1 cellular context compared by ENCODE assay signal in the genomic region with DNA sequence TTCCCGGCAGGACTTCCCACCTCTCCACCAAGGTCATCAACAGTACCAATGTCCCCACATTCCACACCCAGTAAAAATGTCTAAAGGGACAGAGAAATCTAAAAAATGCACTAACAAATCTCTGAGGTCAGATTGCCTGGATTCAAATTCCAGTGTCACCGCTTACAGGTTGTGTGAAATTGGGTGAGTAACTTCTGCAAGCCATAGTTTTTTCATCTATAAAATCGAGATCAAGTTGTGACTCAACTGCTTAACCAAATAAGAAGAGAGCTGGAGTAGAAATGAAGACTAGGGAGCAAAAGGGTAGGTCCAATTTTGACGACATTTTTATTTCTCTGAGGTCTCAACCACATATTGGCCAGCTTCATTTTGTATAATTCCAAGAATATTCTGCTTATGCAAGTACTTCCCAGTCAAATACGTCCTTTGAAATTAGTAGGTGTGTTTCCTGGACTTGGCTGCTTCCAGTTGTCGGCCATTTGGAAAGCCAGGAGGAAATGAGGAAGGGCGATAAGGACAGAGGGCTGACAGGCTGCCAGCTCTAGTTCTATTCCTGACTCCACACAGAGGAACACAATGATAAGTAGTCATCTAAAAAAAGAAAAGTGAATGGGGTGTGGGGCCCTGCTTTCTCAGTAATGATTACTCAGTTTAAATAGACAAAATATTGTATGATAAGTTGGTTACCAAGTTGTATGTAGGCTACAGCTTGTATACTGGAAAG.
TF ChIP-seq lines count a peak whose summit lies in the region.

No MANE protein-coding gene starts in this region.

TF ChIP-seq in WTC11, 78 proteins besides CTCF, POLR2A, EP300 and RAD21 (continued from another document):
- TF ChIP-seq, protein P1, sequence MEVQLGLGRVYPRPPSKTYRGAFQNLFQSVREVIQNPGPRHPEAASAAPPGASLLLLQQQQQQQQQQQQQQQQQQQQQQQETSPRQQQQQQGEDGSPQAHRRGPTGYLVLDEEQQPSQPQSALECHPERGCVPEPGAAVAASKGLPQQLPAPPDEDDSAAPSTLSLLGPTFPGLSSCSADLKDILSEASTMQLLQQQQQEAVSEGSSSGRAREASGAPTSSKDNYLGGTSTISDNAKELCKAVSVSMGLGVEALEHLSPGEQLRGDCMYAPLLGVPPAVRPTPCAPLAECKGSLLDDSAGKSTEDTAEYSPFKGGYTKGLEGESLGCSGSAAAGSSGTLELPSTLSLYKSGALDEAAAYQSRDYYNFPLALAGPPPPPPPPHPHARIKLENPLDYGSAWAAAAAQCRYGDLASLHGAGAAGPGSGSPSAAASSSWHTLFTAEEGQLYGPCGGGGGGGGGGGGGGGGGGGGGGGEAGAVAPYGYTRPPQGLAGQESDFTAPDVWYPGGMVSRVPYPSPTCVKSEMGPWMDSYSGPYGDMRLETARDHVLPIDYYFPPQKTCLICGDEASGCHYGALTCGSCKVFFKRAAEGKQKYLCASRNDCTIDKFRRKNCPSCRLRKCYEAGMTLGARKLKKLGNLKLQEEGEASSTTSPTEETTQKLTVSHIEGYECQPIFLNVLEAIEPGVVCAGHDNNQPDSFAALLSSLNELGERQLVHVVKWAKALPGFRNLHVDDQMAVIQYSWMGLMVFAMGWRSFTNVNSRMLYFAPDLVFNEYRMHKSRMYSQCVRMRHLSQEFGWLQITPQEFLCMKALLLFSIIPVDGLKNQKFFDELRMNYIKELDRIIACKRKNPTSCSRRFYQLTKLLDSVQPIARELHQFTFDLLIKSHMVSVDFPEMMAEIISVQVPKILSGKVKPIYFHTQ (CRISPR knock-in tag; IDR thresholded peaks at IDR 0.05) = no peak
- TF ChIP-seq SOX15 (CRISPR knock-in tag; IDR thresholded peaks at IDR 0.05) = no peak
- no peak for TF ChIP-seq ZNF423 (CRISPR knock-in tag; IDR thresholded peaks at IDR 0.05)
- TF ChIP-seq ZNF232 (CRISPR knock-in tag; IDR thresholded peaks at IDR 0.05) = no peak
- TF ChIP-seq, protein P2, sequence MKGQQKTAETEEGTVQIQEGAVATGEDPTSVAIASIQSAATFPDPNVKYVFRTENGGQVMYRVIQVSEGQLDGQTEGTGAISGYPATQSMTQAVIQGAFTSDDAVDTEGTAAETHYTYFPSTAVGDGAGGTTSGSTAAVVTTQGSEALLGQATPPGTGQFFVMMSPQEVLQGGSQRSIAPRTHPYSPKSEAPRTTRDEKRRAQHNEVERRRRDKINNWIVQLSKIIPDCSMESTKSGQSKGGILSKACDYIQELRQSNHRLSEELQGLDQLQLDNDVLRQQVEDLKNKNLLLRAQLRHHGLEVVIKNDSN (CRISPR knock-in tag; IDR thresholded peaks at IDR 0.05) = no peak
- TF ChIP-seq, protein P3, sequence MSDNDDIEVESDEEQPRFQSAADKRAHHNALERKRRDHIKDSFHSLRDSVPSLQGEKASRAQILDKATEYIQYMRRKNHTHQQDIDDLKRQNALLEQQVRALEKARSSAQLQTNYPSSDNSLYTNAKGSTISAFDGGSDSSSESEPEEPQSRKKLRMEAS (CRISPR knock-in tag; IDR thresholded peaks at IDR 0.05) = no peak
- TF ChIP-seq, protein P4, sequence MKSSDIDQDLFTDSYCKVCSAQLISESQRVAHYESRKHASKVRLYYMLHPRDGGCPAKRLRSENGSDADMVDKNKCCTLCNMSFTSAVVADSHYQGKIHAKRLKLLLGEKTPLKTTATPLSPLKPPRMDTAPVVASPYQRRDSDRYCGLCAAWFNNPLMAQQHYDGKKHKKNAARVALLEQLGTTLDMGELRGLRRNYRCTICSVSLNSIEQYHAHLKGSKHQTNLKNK (CRISPR knock-in tag; IDR thresholded peaks at IDR 0.05) = no peak
- TF ChIP-seq OVOL2 (CRISPR knock-in tag; IDR thresholded peaks at IDR 0.05; ENCODE audit: borderline replicate concordance) = no peak
- TF ChIP-seq, protein P5, sequence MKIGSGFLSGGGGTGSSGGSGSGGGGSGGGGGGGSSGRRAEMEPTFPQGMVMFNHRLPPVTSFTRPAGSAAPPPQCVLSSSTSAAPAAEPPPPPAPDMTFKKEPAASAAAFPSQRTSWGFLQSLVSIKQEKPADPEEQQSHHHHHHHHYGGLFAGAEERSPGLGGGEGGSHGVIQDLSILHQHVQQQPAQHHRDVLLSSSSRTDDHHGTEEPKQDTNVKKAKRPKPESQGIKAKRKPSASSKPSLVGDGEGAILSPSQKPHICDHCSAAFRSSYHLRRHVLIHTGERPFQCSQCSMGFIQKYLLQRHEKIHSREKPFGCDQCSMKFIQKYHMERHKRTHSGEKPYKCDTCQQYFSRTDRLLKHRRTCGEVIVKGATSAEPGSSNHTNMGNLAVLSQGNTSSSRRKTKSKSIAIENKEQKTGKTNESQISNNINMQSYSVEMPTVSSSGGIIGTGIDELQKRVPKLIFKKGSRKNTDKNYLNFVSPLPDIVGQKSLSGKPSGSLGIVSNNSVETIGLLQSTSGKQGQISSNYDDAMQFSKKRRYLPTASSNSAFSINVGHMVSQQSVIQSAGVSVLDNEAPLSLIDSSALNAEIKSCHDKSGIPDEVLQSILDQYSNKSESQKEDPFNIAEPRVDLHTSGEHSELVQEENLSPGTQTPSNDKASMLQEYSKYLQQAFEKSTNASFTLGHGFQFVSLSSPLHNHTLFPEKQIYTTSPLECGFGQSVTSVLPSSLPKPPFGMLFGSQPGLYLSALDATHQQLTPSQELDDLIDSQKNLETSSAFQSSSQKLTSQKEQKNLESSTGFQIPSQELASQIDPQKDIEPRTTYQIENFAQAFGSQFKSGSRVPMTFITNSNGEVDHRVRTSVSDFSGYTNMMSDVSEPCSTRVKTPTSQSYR (CRISPR knock-in tag; IDR thresholded peaks at IDR 0.05) = no peak
- TF ChIP-seq, protein P6, sequence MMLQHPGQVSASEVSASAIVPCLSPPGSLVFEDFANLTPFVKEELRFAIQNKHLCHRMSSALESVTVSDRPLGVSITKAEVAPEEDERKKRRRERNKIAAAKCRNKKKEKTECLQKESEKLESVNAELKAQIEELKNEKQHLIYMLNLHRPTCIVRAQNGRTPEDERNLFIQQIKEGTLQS (CRISPR knock-in tag; conservative IDR thresholded peaks at IDR 0.05) = no peak
- TF ChIP-seq TCF7 (CRISPR knock-in tag; IDR thresholded peaks at IDR 0.05; ENCODE audit: low read depth) = no peak
- no peak for TF ChIP-seq ZNF317 (CRISPR knock-in tag; IDR thresholded peaks at IDR 0.05; ENCODE audit: borderline replicate concordance, low read depth)
- TF ChIP-seq, protein P7, sequence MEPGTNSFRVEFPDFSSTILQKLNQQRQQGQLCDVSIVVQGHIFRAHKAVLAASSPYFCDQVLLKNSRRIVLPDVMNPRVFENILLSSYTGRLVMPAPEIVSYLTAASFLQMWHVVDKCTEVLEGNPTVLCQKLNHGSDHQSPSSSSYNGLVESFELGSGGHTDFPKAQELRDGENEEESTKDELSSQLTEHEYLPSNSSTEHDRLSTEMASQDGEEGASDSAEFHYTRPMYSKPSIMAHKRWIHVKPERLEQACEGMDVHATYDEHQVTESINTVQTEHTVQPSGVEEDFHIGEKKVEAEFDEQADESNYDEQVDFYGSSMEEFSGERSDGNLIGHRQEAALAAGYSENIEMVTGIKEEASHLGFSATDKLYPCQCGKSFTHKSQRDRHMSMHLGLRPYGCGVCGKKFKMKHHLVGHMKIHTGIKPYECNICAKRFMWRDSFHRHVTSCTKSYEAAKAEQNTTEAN (CRISPR knock-in tag; IDR thresholded peaks at IDR 0.05) = no peak
- TF ChIP-seq, protein P8, sequence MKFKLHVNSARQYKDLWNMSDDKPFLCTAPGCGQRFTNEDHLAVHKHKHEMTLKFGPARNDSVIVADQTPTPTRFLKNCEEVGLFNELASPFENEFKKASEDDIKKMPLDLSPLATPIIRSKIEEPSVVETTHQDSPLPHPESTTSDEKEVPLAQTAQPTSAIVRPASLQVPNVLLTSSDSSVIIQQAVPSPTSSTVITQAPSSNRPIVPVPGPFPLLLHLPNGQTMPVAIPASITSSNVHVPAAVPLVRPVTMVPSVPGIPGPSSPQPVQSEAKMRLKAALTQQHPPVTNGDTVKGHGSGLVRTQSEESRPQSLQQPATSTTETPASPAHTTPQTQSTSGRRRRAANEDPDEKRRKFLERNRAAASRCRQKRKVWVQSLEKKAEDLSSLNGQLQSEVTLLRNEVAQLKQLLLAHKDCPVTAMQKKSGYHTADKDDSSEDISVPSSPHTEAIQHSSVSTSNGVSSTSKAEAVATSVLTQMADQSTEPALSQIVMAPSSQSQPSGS (CRISPR knock-in tag; IDR thresholded peaks at IDR 0.05; ENCODE audit: borderline replicate concordance, low read depth) = no peak
